Comparison of ENCODE assay signal across 10 cellular contexts in the genomic region with DNA sequence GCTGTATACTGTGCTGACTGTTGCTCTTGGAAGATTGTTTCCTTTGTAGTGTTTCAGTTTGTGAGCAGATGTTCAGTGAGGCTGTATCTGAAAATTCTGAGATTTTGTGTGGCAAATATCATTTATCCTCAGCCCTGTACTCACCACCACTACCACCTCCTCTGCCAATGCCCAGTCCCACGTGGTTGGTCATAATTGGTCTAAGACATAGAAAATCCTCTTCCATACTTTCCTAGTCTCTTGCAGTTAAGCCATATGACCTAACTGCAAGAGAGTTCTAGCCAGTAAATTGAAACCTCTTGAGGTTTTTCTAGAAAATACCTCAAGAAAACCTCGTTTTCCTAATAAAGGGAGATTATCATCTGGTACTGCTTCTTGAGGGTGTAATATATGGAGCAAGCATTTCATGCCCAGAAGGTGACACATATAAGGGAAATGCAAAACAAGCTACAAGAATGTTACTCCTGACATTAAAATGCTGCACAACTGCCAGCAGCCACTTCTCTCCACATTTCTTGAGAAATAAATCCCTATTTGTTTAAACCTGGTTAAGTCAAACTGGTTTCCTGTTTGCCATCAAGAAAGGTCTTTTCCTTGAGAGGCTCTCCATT. TPM values are rescaled to one million over a fixed set of nuclear protein-coding genes. Genes with fewer than 3 reads are reported as not detected.
DNase-seq lines count a peak whose midpoint lies in the region; ATAC-seq and TF ChIP-seq lines count a peak whose summit lies in the region.
"Had no signal": no experiment of that assay in that cellular context is flagged by ENCODE, and none has a peak within 500 bp of the region (broad histone marks: within the 10 kb centered on the region; RNA-seq: fewer than 3 reads in every experiment).

No MANE protein-coding gene starts in this region.

- H3K9me3 Mint-ChIP-seq in neural crest cell: no peaks in the 10 kb centered on the region

- H3K27ac Mint-ChIP-seq in neural crest cell (ENCODE audit: unreplicated experiment): peak overlapping the region; percentile 45

- H3K4me3 ChIP-seq in brain microvascular endothelial cell (ENCODE audit: low read depth, low read length): no peak overlapping the region
- H3K4me3 ChIP-seq: Peyer's patch had no signal

- peaks cover 14% of the 10 kb centered on the region for H3K36me3 Mint-ChIP-seq in neural crest cell (ENCODE audit: low read depth)

- H3K4me1 Mint-ChIP-seq in neural crest cell: peaks cover 7% of the 10 kb centered on the region

- no peaks in the 10 kb centered on the region for H3K27me3 Mint-ChIP-seq in neural crest cell (ENCODE audit: low read depth)

- DNase-seq in EL (peak; percentile 85), MV-4-11 (lab: John Stamatoyannopoulos, UW) (peak; percentile 37), brain microvascular endothelial cell (peak; percentile 40), neural crest cell (ENCODE audit: low read depth, low spot score) (no peak), omental fat pad (ENCODE audit: low spot score) (no peak), COR-L47 (lab: John Stamatoyannopoulos, UW) (no peak), SKM-1 treated with dmso at 0.1 percent for 144 hours (lab: John Stamatoyannopoulos, UW; ENCODE audit: unreplicated experiment) (no peak)
- DNase-seq: kidney glomerular epithelial cell, Peyer's patch had no signal

- no peak overlapping the region for H3K4me3 Mint-ChIP-seq in neural crest cell

- H3K36me3 ChIP-seq in brain microvascular endothelial cell (replicated peaks): peaks cover 20% of the 10 kb centered on the region

- H3K27me3 ChIP-seq in brain microvascular endothelial cell (replicated peaks): no peaks in the 10 kb centered on the region
- H3K27me3 ChIP-seq: Peyer's patch had no signal

- ATAC-seq in GM18868 (IDR thresholded peaks at IDR 0.05; ENCODE audit: unreplicated experiment) (no peak), omental fat pad (ENCODE audit: low FRiP score) (no peak)

- H3K27ac ChIP-seq in brain microvascular endothelial cell: peak overlapping the region; percentile 4
- H3K27ac ChIP-seq: Peyer's patch had no signal

- in situ Hi-C loops in brain microvascular endothelial cell (cut with HindIII; ENCODE audit: low pct_ligation_motif_present, low sequenced_read_pairs): no loop called here

- TF ChIP-seq CTCF in brain microvascular endothelial cell (IDR thresholded peaks at IDR 0.05; ENCODE audit: low read depth, low read length, missing control alignments) (no peak), neural crest cell (conservative IDR thresholded peaks at IDR 0.05) (no peak), omental fat pad (IDR thresholded peaks at IDR 0.05) (no peak)

RNA-seq across cellular contexts. Expression of a gene that starts 32.8 kb away (rescaled TPM):
- total RNA-seq in neural crest cell (88.6 and 105 TPM in 2 replicates), omental fat pad (100 to 1,000 TPM in 1 of 4 donors, 10 to 100 TPM in 3; 64.0 to 165 (median 82.4) TPM)

RNA-seq across cellular contexts. Expression of a gene that starts 32.9 kb away (rescaled TPM):
- 19.4 and 22.6 TPM in 2 replicates for total RNA-seq in neural crest cell
- total RNA-seq in omental fat pad: 10 to 100 TPM; 19.2 to 44.6 (median 21.9) TPM

RNA-seq across cellular contexts. Expression of a gene that starts 49.5 kb away (rescaled TPM):
- total RNA-seq in neural crest cell: 31.1 and 34.0 TPM in 2 replicates
- 10 to 100 TPM; 26.8 to 76.1 (median 48.0) TPM for total RNA-seq in omental fat pad

Comparison
In these comparisons a context has a peak if more than half of its experiments do, and no peak if none do; other contexts are left out.
1. DNase-seq: peak in EL (single experiment), MV-4-11 (single experiment) and brain microvascular endothelial cell (single experiment); none in neural crest cell (single experiment), omental fat pad (single experiment), COR-L47 (single experiment) and SKM-1 treated with dmso at 0.1 percent for 144 hours (single experiment).